Comparison of ENCODE assay signal across 1 cellular context in the genomic region with DNA sequence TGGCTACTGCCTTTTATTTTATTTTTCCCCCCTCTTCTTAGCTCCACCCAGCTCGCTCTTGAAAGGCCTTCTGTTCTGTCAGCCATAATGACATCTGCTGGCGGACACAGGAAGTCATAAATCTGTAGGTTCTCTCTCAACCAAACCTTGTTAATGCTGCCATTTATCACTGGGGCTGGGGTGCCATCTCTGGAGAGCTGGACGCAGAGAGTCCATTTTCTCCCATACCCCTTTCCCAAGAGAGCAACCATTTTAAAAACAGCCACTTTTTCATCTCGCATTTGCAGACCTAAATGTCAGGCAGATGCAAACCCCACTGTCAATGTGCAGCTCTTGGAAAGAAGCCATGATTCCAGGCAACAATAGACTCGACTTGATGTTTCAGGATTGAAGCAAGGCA.
TF ChIP-seq lines count a peak whose summit lies in the region.

No MANE protein-coding gene starts in this region.

TF ChIP-seq in H1, 55 proteins besides CTCF, POLR2A, EP300 and RAD21:
- TF ChIP-seq PHF8 (conservative IDR thresholded peaks at IDR 0.05; ENCODE audit: low read depth, low read length) (no peak), SP4 (IDR thresholded peaks at IDR 0.05; ENCODE audit: low read length) (no peak), RNF2 (IDR thresholded peaks at IDR 0.05; ENCODE audit: borderline replicate concordance, low read depth, low read length, missing control alignments, poor library complexity, severe bottlenecking) (no peak), KDM1A (IDR thresholded peaks at IDR 0.05; ENCODE audit: borderline replicate concordance, low read length) (no peak), CHD1 (IDR thresholded peaks at IDR 0.05; ENCODE audit: low read depth, low read length) (no peak), CBX8 (IDR thresholded peaks at IDR 0.05; ENCODE audit: borderline replicate concordance, low read depth, low read length) (no peak)
